In the genomic region with DNA sequence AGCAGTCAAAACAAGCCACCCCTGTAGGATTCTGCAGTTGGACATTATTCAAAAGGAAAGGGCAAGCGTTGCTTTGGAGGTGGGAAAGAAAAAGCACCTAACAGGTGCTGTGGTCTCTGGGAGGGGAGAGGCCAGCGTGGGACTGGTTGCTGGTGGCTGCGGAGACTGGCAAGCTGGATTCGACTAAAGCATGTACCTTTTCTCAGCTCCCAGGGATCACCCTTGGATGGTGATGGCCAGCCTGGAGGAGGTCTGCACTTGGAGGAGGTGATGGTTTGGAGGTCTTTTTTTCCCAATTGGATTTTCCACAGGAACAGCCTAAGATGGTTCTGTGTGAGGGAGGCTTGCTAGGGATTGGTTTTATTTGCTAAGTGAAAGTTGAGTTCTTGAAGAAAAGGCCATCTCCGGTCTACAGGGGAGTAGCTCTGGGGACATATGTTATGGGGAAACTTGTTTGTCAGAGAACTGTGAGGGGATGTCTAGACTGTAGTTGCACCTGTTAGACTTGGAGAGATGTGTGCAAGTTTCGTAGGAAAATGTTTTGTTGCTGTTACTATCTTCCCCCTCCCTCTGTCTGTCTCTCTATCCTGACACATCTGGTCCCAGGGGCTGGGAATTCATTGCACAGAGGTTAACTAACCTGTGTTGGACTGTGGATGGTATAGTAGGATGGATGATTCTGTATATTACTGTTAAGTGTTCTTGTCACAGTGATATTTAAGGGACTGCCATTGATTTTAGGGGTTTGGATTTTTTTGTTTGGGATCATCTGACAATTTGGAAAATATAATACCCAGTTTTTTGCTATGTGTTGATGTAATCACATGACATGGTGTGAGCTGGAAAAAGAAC, we compare ENCODE assay signal across 8 cellular contexts. TPM values are rescaled to one million over a fixed set of nuclear protein-coding genes. Genes with fewer than 3 reads are reported as not detected.
DNase-seq lines count a peak whose midpoint lies in the region; ATAC-seq, FAIRE-seq and TF ChIP-seq lines count a peak whose summit lies in the region.

No MANE protein-coding gene starts in this region.

- intact Hi-C loops in pancreas (cut with DNase I): no loop called here

- FAIRE-seq in pancreas (lab: Jason Lieb, UNC): no peak

- peaks cover 0 to 25% (median 9%) of the 10 kb centered on the region in 3 donors for H3K4me1 ChIP-seq in pancreas

- peak overlapping the region; percentile 89 for H3K4me3 ChIP-seq in SU-DHL-6 (ENCODE audit: insufficient read depth, low read length, poor library complexity, severe bottlenecking)
- H3K4me3 ChIP-seq in pancreas: peak overlapping the region; percentile 84 to 94 (median 92)

- H2AFZ ChIP-seq in SU-DHL-6 (ENCODE audit: low read depth, low read length, severe bottlenecking): no peak overlapping the region

- peaks cover 63% of the 10 kb centered on the region for H3K79me2 ChIP-seq in SU-DHL-6 (ENCODE audit: insufficient read depth, low read length)

- H3K27ac ChIP-seq in SU-DHL-6 (ENCODE audit: low read depth, low read length) (peak overlapping the region; percentile 60), epithelial cell of prostate (peak overlapping the region; percentile 64), pancreas (peak overlapping the region; percentile 89 to 98 (median 96))

- H3K4me2 ChIP-seq in SU-DHL-6 (ENCODE audit: low read depth, low read length, poor library complexity, severe bottlenecking): peak overlapping the region; percentile 90

- no peaks in the 10 kb centered on the region for H3K36me3 ChIP-seq in SU-DHL-6 (ENCODE audit: low read length)
- no peaks in the 10 kb centered on the region for H3K36me3 ChIP-seq in pancreas

- WGBS in pancreas, 2 donors: 16% methylated on average over 6 of the region's 6 CpGs

- no peaks in the 10 kb centered on the region for H3K9me2 ChIP-seq in SU-DHL-6 (replicated peaks; ENCODE audit: insufficient read depth, low read length)

- TF ChIP-seq CTCF in SU-DHL-6 (IDR thresholded peaks at IDR 0.05; ENCODE audit: insufficient read depth, low read length, poor library complexity, severe bottlenecking) (no peak), pancreas (IDR thresholded peaks at IDR 0.05) (no peak)

- ATAC-seq in pancreas (peak in 1 of 4 donors; percentile 7), GM18858 (IDR thresholded peaks at IDR 0.05; ENCODE audit: unreplicated experiment) (no peak)

- H3F3A ChIP-seq in SU-DHL-6 (ENCODE audit: insufficient read depth): 0 out of 2 replicates have a peak, but pooled peaks cover 13% of the 10 kb centered on the region

- H3K9me3 ChIP-seq in SU-DHL-6 (ENCODE audit: insufficient read depth, low read length): no peaks in the 10 kb centered on the region
- H3K9me3 ChIP-seq in pancreas: no peaks in the 10 kb centered on the region

- H3K9ac ChIP-seq in SU-DHL-6 (ENCODE audit: low read length): peak overlapping the region; percentile 90

- peak; percentile 14 for DNase-seq in activated naive CD4-positive, alpha-beta T cell treated with Interleukin-2 at 50 U/mL for 16 hours
- no peak for DNase-seq in activated naive CD4-positive, alpha-beta T cell (lab: John Stamatoyannopoulos, UW)
- no peak for DNase-seq in epithelial cell of prostate (ENCODE audit: low read depth, low spot score)
- DNase-seq in pancreas: peak in 2 of 6 donors; percentile 15 to 35
- no peak for DNase-seq in NCI-H1048 (lab: John Stamatoyannopoulos, UW)
- no peak for DNase-seq in SHP77 (lab: John Stamatoyannopoulos, UW)

- no peaks in the 10 kb centered on the region for H4K20me1 ChIP-seq in SU-DHL-6 (ENCODE audit: low read depth, low read length)

- H3K27me3 ChIP-seq in SU-DHL-6 (ENCODE audit: low read length) (no peaks in the 10 kb centered on the region), pancreas (no peaks in the 10 kb centered on the region)

RNA-seq across cellular contexts. Expression of a gene that starts 2.2 kb away (rescaled TPM):
- total RNA-seq in pancreas: 10 to 100 TPM; 11.6 to 25.8 (median 13.0) TPM
- 1 to 10 TPM; 2.6 to 6.2 TPM for polyA plus RNA-seq in pancreas
